34 cellular contexts compared by ENCODE assay signal in the genomic region with DNA sequence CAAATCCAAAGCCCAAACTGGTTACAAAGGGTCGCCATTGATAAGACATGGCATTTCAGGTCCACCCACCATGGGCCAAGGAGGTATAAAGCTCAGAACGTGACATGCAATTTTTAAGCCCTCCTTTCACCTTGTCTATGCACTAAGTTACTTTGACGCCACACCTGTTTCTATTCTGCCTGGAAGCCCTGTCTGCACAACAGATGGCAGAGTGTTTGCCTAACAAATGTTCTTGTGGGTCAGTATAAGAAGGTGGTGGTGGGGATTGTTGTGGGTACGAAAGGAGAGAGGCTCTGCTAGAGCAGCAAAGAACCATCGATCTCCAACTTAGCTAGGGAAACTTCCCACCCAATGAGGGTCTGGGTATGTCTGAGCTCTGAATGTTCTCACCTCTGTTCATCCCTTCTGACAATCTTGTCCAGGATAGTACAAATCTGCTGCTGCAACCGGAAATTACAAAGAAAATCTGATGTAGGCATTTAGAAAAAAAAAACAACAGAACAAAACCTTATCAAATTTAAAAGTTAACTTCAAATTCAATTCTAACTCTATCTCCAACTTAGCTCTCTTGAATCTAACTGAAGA.
DNase-seq lines count a peak whose midpoint lies in the region; ATAC-seq, FAIRE-seq and TF ChIP-seq lines count a peak whose summit lies in the region.
"Had no signal": no experiment of that assay in that cellular context is flagged by ENCODE, and none has a peak within 500 bp of the region (broad histone marks: within the 10 kb centered on the region; RNA-seq: fewer than 3 reads in every experiment).

No MANE protein-coding gene starts in this region.

- H3K36me3 ChIP-seq in CD8-positive, alpha-beta T cell (ENCODE audit: insufficient read depth, low read length): no peaks in the 10 kb centered on the region
- H3K36me3 ChIP-seq in colonic mucosa: no peaks in the 10 kb centered on the region
- H3K36me3 ChIP-seq: breast epithelium, HAP-1, lower lobe of right lung, prostate gland, right lobe of liver, spleen, thoracic aorta, uterus had no signal

- H3K4me3 ChIP-seq in CD8-positive, alpha-beta T cell (ENCODE audit: low read depth, low read length): no peak overlapping the region
- H3K4me3 ChIP-seq in colonic mucosa: no peak overlapping the region
- H3K4me3 ChIP-seq: breast epithelium, HAP-1, hepatocyte, lower lobe of right lung, prostate gland, right lobe of liver, spleen, thoracic aorta, uterus had no signal

- no peak for TF ChIP-seq CTCF in activated CD8-positive, alpha-beta T cell treated with anti-CD3 and anti-CD28 coated beads for 36 hours (IDR thresholded peaks at IDR 0.05)
- no peak for TF ChIP-seq CTCF in CD8-positive, alpha-beta T cell (IDR thresholded peaks at IDR 0.05)
- TF ChIP-seq CTCF in colonic mucosa (IDR thresholded peaks at IDR 0.05): no peak

- no peaks in the 10 kb centered on the region for H3K27me3 ChIP-seq in CD8-positive, alpha-beta T cell (ENCODE audit: insufficient read depth, low read length)
- H3K27me3 ChIP-seq in colonic mucosa: no peaks in the 10 kb centered on the region
- H3K27me3 ChIP-seq: breast epithelium, hepatocyte, right lobe of liver, spleen, uterus had no signal

- peaks cover 5% of the 10 kb centered on the region for H3K36me3 Mint-ChIP-seq in activated CD8-positive, alpha-beta T cell treated with anti-CD3 and anti-CD28 coated beads for 36 hours (ENCODE audit: low read depth)
- peaks cover 15% of the 10 kb centered on the region for H3K36me3 Mint-ChIP-seq in activated CD8-positive, alpha-beta T cell treated with anti-CD3 and anti-CD28 coated beads, Interleukin-2, amount 10 ng/mL, durations not matched to agents 7 days and 5 days (ENCODE audit: low read depth)
- H3K36me3 Mint-ChIP-seq in CD8-positive, alpha-beta T cell: no peaks in the 10 kb centered on the region
- H3K36me3 Mint-ChIP-seq: natural killer cell had no signal

- H3K4me3 Mint-ChIP-seq in activated CD8-positive, alpha-beta T cell treated with anti-CD3 and anti-CD28 coated beads for 36 hours: no peak overlapping the region
- no peak overlapping the region for H3K4me3 Mint-ChIP-seq in activated CD8-positive, alpha-beta T cell treated with anti-CD3 and anti-CD28 coated beads, Interleukin-2, amount 10 ng/mL, durations not matched to agents 7 days and 5 days
- H3K4me3 Mint-ChIP-seq in CD8-positive, alpha-beta T cell: no peak overlapping the region
- H3K4me3 Mint-ChIP-seq: B cell, natural killer cell had no signal

- intact Hi-C loops in activated CD8-positive, alpha-beta T cell treated with anti-CD3 and anti-CD28 coated beads for 36 hours (cut with micrococcal nuclease): no loop called here
- intact Hi-C loops in CD8-positive, alpha-beta T cell (cut with DNase I, micrococcal nuclease): loop anchor here in 1 of 2 experiments (10.0 kb wide), 1 partner anchor 1390 kb away; no protein-coding TSS in a partner anchor
- intact Hi-C loops in colonic mucosa (cut with DNase I): no loop called here

- H3K4me1 Mint-ChIP-seq in activated CD8-positive, alpha-beta T cell treated with anti-CD3 and anti-CD28 coated beads for 36 hours (ENCODE audit: low read depth): peaks cover 58% of the 10 kb centered on the region
- H3K4me1 Mint-ChIP-seq in activated CD8-positive, alpha-beta T cell treated with anti-CD3 and anti-CD28 coated beads, Interleukin-2, amount 10 ng/mL, durations not matched to agents 7 days and 5 days (ENCODE audit: low read depth): peaks cover 30% of the 10 kb centered on the region
- H3K4me1 Mint-ChIP-seq in CD8-positive, alpha-beta T cell (ENCODE audit: low read depth): peaks cover 53% of the 10 kb centered on the region
- H3K4me1 Mint-ChIP-seq: B cell had no signal

- peak; percentile 64 for FAIRE-seq in islet of Langerhans (lab: Jason Lieb, UNC)
- FAIRE-seq: GM12892 had no signal

- no peak for DNase-seq in activated CD8-positive, alpha-beta T cell treated with anti-CD3 and anti-CD28 coated beads for 36 hours
- no peak for DNase-seq in activated CD8-positive, alpha-beta T cell treated with anti-CD3 and anti-CD28 coated beads, Interleukin-2, amount 10 ng/mL, durations not matched to agents 7 days and 5 days
- no peak for DNase-seq in CD8-positive, alpha-beta T cell
- DNase-seq in NCI-H526 (lab: John Stamatoyannopoulos, UW) (peak; percentile 58 to 75), NK-92 (lab: John Stamatoyannopoulos, UW; ENCODE audit: unreplicated experiment) (no peak), colonic mucosa (no peak)
- DNase-seq: ACHN; activated CD4-positive, CD25-positive, alpha-beta regulatory T cell; activated T-cell treated with anti-CD3 and anti-CD28 coated beads, Interleukin-2, amount 50 U/mL, for 1 hour; foreskin melanocyte; lower lobe of right lung; natural killer cell; NCI-H1417 treated with DMSO at 0.1 percent for 48 hours; NCI-H2081 treated with DMSO at 0.1 percent for 48 hours; NCI-H345; NK-92 treated with Interleukin-12 subunit alpha and Interleukin-12 subunit beta, amount 100 ng/mL, for 24 hours; occipital lobe; PC-3; right lobe of liver; spleen; stimulated activated CD4-positive, alpha-beta T cell treated with anti-CD3 and anti-CD28 coated beads, Interleukin-2, amount 100 ng/mL, for 24 hours; T-helper 1 cell; uterus had no signal

- H3K4me1 ChIP-seq in CD8-positive, alpha-beta T cell (ENCODE audit: insufficient read depth, low read length): peaks cover 41% of the 10 kb centered on the region
- no peaks in the 10 kb centered on the region for H3K4me1 ChIP-seq in colonic mucosa
- H3K4me1 ChIP-seq: breast epithelium, lower lobe of right lung, prostate gland, right lobe of liver, spleen, uterus had no signal

- no peaks in the 10 kb centered on the region for H3K9me3 ChIP-seq in CD8-positive, alpha-beta T cell (ENCODE audit: low read length)
- no peaks in the 10 kb centered on the region for H3K9me3 ChIP-seq in colonic mucosa
- H3K9me3 ChIP-seq: breast epithelium, HAP-1, lower lobe of right lung, prostate gland, right lobe of liver, spleen, thoracic aorta, uterus had no signal

- H3K27ac Mint-ChIP-seq in activated CD8-positive, alpha-beta T cell treated with anti-CD3 and anti-CD28 coated beads for 36 hours: peak overlapping the region; percentile 21
- no peak overlapping the region for H3K27ac Mint-ChIP-seq in activated CD8-positive, alpha-beta T cell treated with anti-CD3 and anti-CD28 coated beads, Interleukin-2, amount 10 ng/mL, durations not matched to agents 7 days and 5 days
- peak overlapping the region; percentile 67 for H3K27ac Mint-ChIP-seq in CD8-positive, alpha-beta T cell
- H3K27ac Mint-ChIP-seq: B cell; natural killer cell; stimulated activated naive CD8-positive, alpha-beta T cell treated with anti-CD3 and anti-CD28 coated beads, Interleukin-15, Interleukin-2, amounts not matched to agents 100 ng/mL and 50 ng/mL, for 24 hours had no signal

- H3K9ac ChIP-seq in colonic mucosa (ENCODE audit: low read depth in 2 of 2, low read length in 2 of 2): no peak overlapping the region
- H3K9ac ChIP-seq: KMS-11 had no signal

- H3K27ac ChIP-seq in CD8-positive, alpha-beta T cell (ENCODE audit: low read depth, low read length): no peak overlapping the region
- H3K27ac ChIP-seq in colonic mucosa: no peak overlapping the region
- H3K27ac ChIP-seq: breast epithelium, hepatocyte, HL-60, KMS-11, lower lobe of right lung, prostate gland, right lobe of liver, spleen, thoracic aorta, uterus had no signal

- H3K9me3 Mint-ChIP-seq in activated CD8-positive, alpha-beta T cell treated with anti-CD3 and anti-CD28 coated beads for 36 hours: peaks cover 8% of the 10 kb centered on the region
- H3K9me3 Mint-ChIP-seq in activated CD8-positive, alpha-beta T cell treated with anti-CD3 and anti-CD28 coated beads, Interleukin-2, amount 10 ng/mL, durations not matched to agents 7 days and 5 days (ENCODE audit: insufficient read depth): no peaks in the 10 kb centered on the region
- no peaks in the 10 kb centered on the region for H3K9me3 Mint-ChIP-seq in CD8-positive, alpha-beta T cell
- H3K9me3 Mint-ChIP-seq: natural killer cell; stimulated activated naive CD8-positive, alpha-beta T cell treated with anti-CD3 and anti-CD28 coated beads, Interleukin-15, Interleukin-2, amounts not matched to agents 100 ng/mL and 50 ng/mL, for 24 hours had no signal

- CTCF ChIA-PET in activated CD8-positive, alpha-beta T cell treated with anti-CD3 and anti-CD28 coated beads for 36 hours (lab: Charles Lee): interaction anchor here (1.0 kb wide), 3 partner anchors 8 to 14 kb away, joined by 3 to 4 read pairs (median 3); no protein-coding TSS in a partner anchor
- CTCF ChIA-PET in activated CD8-positive, alpha-beta T cell treated with anti-CD3 and anti-CD28 coated beads, Interleukin-2, amount 10 ng/mL, durations not matched to agents 7 days and 5 days (lab: Charles Lee): interaction anchor here (0.7 to 0.8 kb wide), 2 partner anchors 16 to 381 kb away, joined by 3 read pairs; no protein-coding TSS in a partner anchor
- CTCF ChIA-PET in CD8-positive, alpha-beta T cell (lab: Charles Lee): interaction anchor here (0.8 to 1.9 kb wide), 2 partner anchors 16 to 1387 kb away, joined by 3 to 6 read pairs; no protein-coding TSS in a partner anchor

- POLR2A ChIA-PET in activated CD8-positive, alpha-beta T cell treated with anti-CD3 and anti-CD28 coated beads for 36 hours (lab: Charles Lee): interaction anchor here (0.5 to 1.0 kb wide), 2 partner anchors 15 to 576 kb away, joined by 3 read pairs; no protein-coding TSS in a partner anchor
- POLR2A ChIA-PET in activated CD8-positive, alpha-beta T cell treated with anti-CD3 and anti-CD28 coated beads, Interleukin-2, amount 10 ng/mL, durations not matched to agents 7 days and 5 days (lab: Charles Lee): no interaction called here
- POLR2A ChIA-PET in CD8-positive, alpha-beta T cell (lab: Charles Lee): interaction anchor here (0.9 to 2.2 kb wide), 3 partner anchors 16 to 33 kb away, joined by 3 to 12 read pairs (median 3); no protein-coding TSS in a partner anchor

- H3K27me3 Mint-ChIP-seq in activated CD8-positive, alpha-beta T cell treated with anti-CD3 and anti-CD28 coated beads for 36 hours: no peaks in the 10 kb centered on the region
- no peaks in the 10 kb centered on the region for H3K27me3 Mint-ChIP-seq in activated CD8-positive, alpha-beta T cell treated with anti-CD3 and anti-CD28 coated beads, Interleukin-2, amount 10 ng/mL, durations not matched to agents 7 days and 5 days (ENCODE audit: low read depth)
- H3K27me3 Mint-ChIP-seq in CD8-positive, alpha-beta T cell (ENCODE audit: low read depth): no peaks in the 10 kb centered on the region
- H3K27me3 Mint-ChIP-seq: stimulated activated naive CD8-positive, alpha-beta T cell treated with anti-CD3 and anti-CD28 coated beads, Interleukin-15, Interleukin-2, amounts not matched to agents 100 ng/mL and 50 ng/mL, for 24 hours had no signal

- ATAC-seq in activated CD8-positive, alpha-beta T cell treated with anti-CD3 and anti-CD28 coated beads for 36 hours: no peak
- no peak for ATAC-seq in activated CD8-positive, alpha-beta T cell treated with anti-CD3 and anti-CD28 coated beads, Interleukin-2, amount 10 ng/mL, durations not matched to agents 7 days and 5 days
- peak; percentile 29 for ATAC-seq in CD8-positive, alpha-beta T cell
- ATAC-seq: lower lobe of right lung, natural killer cell, PC-3, right lobe of liver had no signal

Comparison
In these comparisons a context has a peak if more than half of its experiments do, and no peak if none do; other contexts are left out.
1. DNase-seq: peak in NCI-H526 (2 of 2); none in activated CD8-positive, alpha-beta T cell treated with anti-CD3 and anti-CD28 coated beads for 36 hours (single experiment), activated CD8-positive, alpha-beta T cell treated with anti-CD3 and anti-CD28 coated beads, Interleukin-2, amount 10 ng/mL, durations not matched to agents 7 days and 5 days (single experiment), CD8-positive, alpha-beta T cell (0 of 7), NK-92 (single experiment) and colonic mucosa (single experiment).